Comparison of ENCODE assay signal across 8 cellular contexts in genomic region chr5:146183403-146183802, GRCh38. TPM values are rescaled to one million over a fixed set of nuclear protein-coding genes. Genes with fewer than 3 reads are reported as not detected.
A peak's percentile ranks its signal among the peaks of the same experiment; 100 is the strongest.
DNase-seq lines count a peak whose midpoint lies in the region; TF ChIP-seq lines count a peak whose summit lies in the region.
"Not testable (repeated sequence)": the region's sequence is repeated elsewhere in the genome, so short reads cannot be mapped to it uniquely, and the experiment has no call there.

No MANE protein-coding gene starts in this region.

- not testable (repeated sequence) for H3F3A ChIP-seq in MM.1S (ENCODE audit: insufficient read depth, low read length)

- not testable (repeated sequence) for H3K4me1 Mint-ChIP-seq in Caco-2 (ENCODE audit: low read depth, unreplicated experiment); progenitor cell of endocrine pancreas (ENCODE audit: low read depth)
- peaks cover 32% of the 10 kb centered on the region for H3K4me1 Mint-ChIP-seq in brain

- H3K36me3 ChIP-seq in Caco-2 (ENCODE audit: control insufficient read depth, insufficient read depth, low read length); MM.1S (replicated peaks; ENCODE audit: insufficient read depth, low read length); mesenchymal stem cell (ENCODE audit: control insufficient read depth in 1 of 2, insufficient read depth in 2 of 2, low read depth in 1 of 2, low read length in 2 of 2): not testable (repeated sequence)
- peaks cover 0 to 11% (median 0%) of the 10 kb centered on the region in 3 donors for H3K36me3 ChIP-seq in tibial nerve

- H3K36me3 Mint-ChIP-seq in Caco-2 (ENCODE audit: insufficient read depth, unreplicated experiment) (peaks cover 16% of the 10 kb centered on the region), brain (peaks cover 30% of the 10 kb centered on the region)
- H3K36me3 Mint-ChIP-seq in progenitor cell of endocrine pancreas (ENCODE audit: insufficient read depth), result not testable (repeated sequence)

- H3K9me2 ChIP-seq in MM.1S (replicated peaks; ENCODE audit: insufficient read depth, low read length), result not testable (repeated sequence)

- H3K9ac ChIP-seq in MM.1S (ENCODE audit: low read length), result not testable (repeated sequence)
- H3K9ac ChIP-seq in mesenchymal stem cell (ENCODE audit: low read length), result peak overlapping the region; percentile 95

- not testable (repeated sequence) for H2BK5ac ChIP-seq in mesenchymal stem cell (ENCODE audit: low read depth, low read length, poor library complexity, severe bottlenecking)

- not testable (repeated sequence) for H3K9me3 ChIP-seq in Caco-2; MM.1S (replicated peaks; ENCODE audit: insufficient read depth, low read length); mesenchymal stem cell (ENCODE audit: control insufficient read depth, low read length); tibial nerve

- over 99% methylated on average over 21 of the region's 21 CpGs for WGBS in mesenchymal stem cell
- whole genome bisulfite sequencing in tibial nerve, 2 donors, result 89 to 96% methylated on average over 21 of the region's 21 CpGs

- H3K23ac ChIP-seq in mesenchymal stem cell (ENCODE audit: low read length in 2 of 2), result not testable (repeated sequence)

- not testable (repeated sequence) for TF ChIP-seq CTCF in Caco-2 (IDR thresholded peaks at IDR 0.05; ENCODE audit: insufficient read depth in 1 of 2, low read depth in 1 of 2, low read length in 1 of 2, severe bottlenecking in 1 of 2, unreplicated experiment in 1 of 2); MM.1S (IDR thresholded peaks at IDR 0.05; ENCODE audit: low read length); brain (conservative IDR thresholded peaks at IDR 0.05); fibroblast of mammary gland (conservative IDR thresholded peaks at IDR 0.05; ENCODE audit: control insufficient read depth, insufficient read depth, low read depth, low read length); progenitor cell of endocrine pancreas (IDR thresholded peaks at IDR 0.05; ENCODE audit: unreplicated experiment); tibial nerve (IDR thresholded peaks at IDR 0.05)

- peak overlapping the region; percentile 67; the same call in 1 of the 2 replicates for H3K4me2 ChIP-seq in MM.1S (ENCODE audit: low read depth, low read length)
- H3K4me2 ChIP-seq in mesenchymal stem cell (ENCODE audit: low read length, poor library complexity, severe bottlenecking), result not testable (repeated sequence)

- not testable (repeated sequence) for DNase-seq in Caco-2; MM.1S; fibroblast of mammary gland (ENCODE audit: low read depth); mesenchymal stem cell; progenitor cell of endocrine pancreas (ENCODE audit: low spot score, unreplicated experiment); tibial nerve (ENCODE audit: low spot score in 2 of 2)
- peak; percentile 15 to 16 for DNase-seq in activated CD4-positive, alpha-beta T cell treated with anti-CD3 and anti-CD28 coated beads, Interleukin-2, amount 50 U/mL, for 48 hours

- not testable (repeated sequence) for H3K14ac ChIP-seq in mesenchymal stem cell (ENCODE audit: low read length in 2 of 2)

- H3K27me3 ChIP-seq in Caco-2 (replicated peaks; ENCODE audit: control insufficient read depth, insufficient read depth, low read length); MM.1S (replicated peaks; ENCODE audit: insufficient read depth, low read length); mesenchymal stem cell (ENCODE audit: control insufficient read depth in 1 of 2, insufficient read depth in 1 of 2, low read length in 2 of 2); tibial nerve: not testable (repeated sequence)

- peak overlapping the region; percentile 91 for H2AFZ ChIP-seq in MM.1S (ENCODE audit: low read length)
- H2AFZ ChIP-seq in mesenchymal stem cell (ENCODE audit: low read depth, low read length), result not testable (repeated sequence)

- H4K91ac ChIP-seq in mesenchymal stem cell (ENCODE audit: low read length), result not testable (repeated sequence)

- H3K4me3 ChIP-seq in Caco-2 (ENCODE audit: low read depth, low read length) (peak overlapping the region; percentile 37), MM.1S (ENCODE audit: low read length) (peak overlapping the region; percentile 72), fibroblast of mammary gland (ENCODE audit: control insufficient read depth, low read depth, low read length) (peak overlapping the region; percentile 91), mesenchymal stem cell (ENCODE audit: insufficient read depth in 1 of 2, low read depth in 1 of 2, low read length in 2 of 2) (peak overlapping the region in 1 of 2 experiments; percentile 89), tibial nerve (peak overlapping the region in 3 of 4 donors; percentile 62 to 74 (median 67))

- peak overlapping the region; percentile 99 for H3K4me3 Mint-ChIP-seq in Caco-2 (ENCODE audit: unreplicated experiment)
- peak overlapping the region; percentile 96 to 100 (median 99) for H3K4me3 Mint-ChIP-seq in brain
- H3K4me3 Mint-ChIP-seq in progenitor cell of endocrine pancreas (ENCODE audit: low read depth), result peak overlapping the region; percentile 99

- not testable (repeated sequence) for H2AK5ac ChIP-seq in mesenchymal stem cell (ENCODE audit: low read length, severe bottlenecking)

- not testable (repeated sequence) for H3K18ac ChIP-seq in mesenchymal stem cell (ENCODE audit: low read depth in 1 of 2, low read length in 2 of 2)

- not testable (repeated sequence) for H2BK12ac ChIP-seq in mesenchymal stem cell (ENCODE audit: low read length in 2 of 2)

- not testable (repeated sequence) for H2BK120ac ChIP-seq in mesenchymal stem cell (ENCODE audit: low read depth, low read length)

- POLR2A ChIA-PET in Caco-2 (lab: Charles Lee), result interaction anchor here (0.6 to 1.3 kb wide), 4 partner anchors 20 to 203 kb away, joined by 3 to 10 read pairs (median 6); partner anchors contain the start of gene RBM27

- peak overlapping the region; percentile 91 for H4K8ac ChIP-seq in mesenchymal stem cell (ENCODE audit: low read length)

- H3K4ac ChIP-seq in mesenchymal stem cell (ENCODE audit: low read depth in 1 of 2, low read length in 2 of 2), result not testable (repeated sequence)

- not testable (repeated sequence) for H3K27ac ChIP-seq in MM.1S (ENCODE audit: low read length); mesenchymal stem cell (ENCODE audit: low read length, poor library complexity, severe bottlenecking)
- H3K27ac ChIP-seq in tibial nerve, result peak overlapping the region in 1 of 4 donors; percentile 66

- peaks cover 32% of the 10 kb centered on the region for H3K79me2 ChIP-seq in MM.1S (ENCODE audit: low read length)

- not testable (repeated sequence) for TF ChIP-seq EP300 in tibial nerve (IDR thresholded peaks at IDR 0.05)

- not testable (repeated sequence) for H2BK15ac ChIP-seq in mesenchymal stem cell (ENCODE audit: low read depth, poor library complexity, severe bottlenecking)

- not testable (repeated sequence) for H3K9me3 Mint-ChIP-seq in Caco-2 (ENCODE audit: unreplicated experiment); brain; progenitor cell of endocrine pancreas (ENCODE audit: low read depth)

- peak overlapping the region; percentile 100 for H3K27ac Mint-ChIP-seq in Caco-2 (ENCODE audit: unreplicated experiment)
- H3K27ac Mint-ChIP-seq in brain, result peak overlapping the region in 2 of 5 experiments; percentile 98 to 99
- peak overlapping the region; percentile 97 for H3K27ac Mint-ChIP-seq in progenitor cell of endocrine pancreas

- H3K79me1 ChIP-seq in mesenchymal stem cell (replicated peaks; ENCODE audit: low read length, poor library complexity, severe bottlenecking), result not testable (repeated sequence)

- not testable (repeated sequence) for BruUV-seq in Caco-2 (replicated peaks; lab: Mats Ljungman, UMichigan)

- not testable (repeated sequence) for H3K27me3 Mint-ChIP-seq in Caco-2 (ENCODE audit: insufficient read depth, unreplicated experiment); progenitor cell of endocrine pancreas
- H3K27me3 Mint-ChIP-seq in brain, result peaks cover 21% of the 10 kb centered on the region

- TF ChIP-seq POLR2A in tibial nerve (IDR thresholded peaks at IDR 0.05), result not testable (repeated sequence)

- not testable (repeated sequence) for H4K20me1 ChIP-seq in MM.1S (ENCODE audit: insufficient read depth, low read length)

- CTCF ChIA-PET in Caco-2 (lab: Charles Lee), result interaction anchor here (0.7 to 1.6 kb wide), 2 partner anchors 263 to 1848 kb away, joined by 3 to 5 read pairs; no protein-coding TSS in a partner anchor

- intact Hi-C loops in Caco-2 (cut with micrococcal nuclease; ENCODE audit: unreplicated experiment), result loop anchor here (2.0 kb wide), 1 partner anchor 45 kb away; no protein-coding TSS in a partner anchor

- H3K4me1 ChIP-seq in Caco-2; MM.1S (ENCODE audit: low read length): not testable (repeated sequence)
- H3K4me1 ChIP-seq in mesenchymal stem cell (ENCODE audit: control insufficient read depth, insufficient read depth, low read depth, low read length) (peaks cover 11% of the 10 kb centered on the region), tibial nerve (peaks cover 0 to 24% (median 7%) of the 10 kb centered on the region in 4 donors)

RNA-seq across cellular contexts. Expression of gene LARS1, which starts 1.0 kb away (rescaled TPM):
- total RNA-seq in Caco-2 (2022) (162 and 169 TPM in 2 replicates), progenitor cell of endocrine pancreas (180 and 185 TPM in 2 replicates), tibial nerve (10 to 100 TPM; 53.3 to 78.9 (median 64.3) TPM)
- polyA plus RNA-seq in brain (ENCODE audit: insufficient read depth, low read depth, low replicate concordance), result 52.3 TPM
- polyA plus RNA-seq in mesenchymal stem cell (2013, experiment 1 of 2), result 57.0 TPM
- polyA plus RNA-seq in mesenchymal stem cell (2013, experiment 2 of 2), result 53.3 TPM

RNA-seq across cellular contexts. Expression of gene RBM27, which starts 20.0 kb away (rescaled TPM):
- total RNA-seq in Caco-2 (2022) (23.9 and 24.3 TPM in 2 replicates), progenitor cell of endocrine pancreas (24.1 and 28.6 TPM in 2 replicates), tibial nerve (10 to 100 TPM; 15.3 to 21.6 (median 17.7) TPM)
- 5.4 TPM for polyA plus RNA-seq in brain (ENCODE audit: insufficient read depth, low read depth, low replicate concordance)
- polyA plus RNA-seq in mesenchymal stem cell (2013, experiment 1 of 2), result 9.7 TPM
- 9.9 TPM for polyA plus RNA-seq in mesenchymal stem cell (2013, experiment 2 of 2)
